In genomic region chr2:69829243-69830044, GRCh38 we compare ENCODE assay signal across 1 cellular context.
TF ChIP-seq lines count a peak whose summit lies in the region.

A gene with protein sequence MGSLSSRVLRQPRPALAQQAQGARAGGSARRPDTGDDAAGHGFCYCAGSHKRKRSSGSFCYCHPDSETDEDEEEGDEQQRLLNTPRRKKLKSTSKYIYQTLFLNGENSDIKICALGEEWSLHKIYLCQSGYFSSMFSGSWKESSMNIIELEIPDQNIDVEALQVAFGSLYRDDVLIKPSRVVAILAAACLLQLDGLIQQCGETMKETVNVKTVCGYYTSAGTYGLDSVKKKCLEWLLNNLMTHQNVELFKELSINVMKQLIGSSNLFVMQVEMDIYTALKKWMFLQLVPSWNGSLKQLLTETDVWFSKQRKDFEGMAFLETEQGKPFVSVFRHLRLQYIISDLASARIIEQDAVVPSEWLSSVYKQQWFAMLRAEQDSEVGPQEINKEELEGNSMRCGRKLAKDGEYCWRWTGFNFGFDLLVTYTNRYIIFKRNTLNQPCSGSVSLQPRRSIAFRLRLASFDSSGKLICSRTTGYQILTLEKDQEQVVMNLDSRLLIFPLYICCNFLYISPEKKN (plus strand): TSS chr2:69829660. CDS start chr2:69829893, 233 bp downstream.

TF ChIP-seq in K562, 482 proteins besides CTCF, POLR2A, EP300 and RAD21 (continued from another document and continues in another):
- no peak for TF ChIP-seq E2F8 (IDR thresholded peaks at IDR 0.05; ENCODE audit: low read depth, partially characterized antibody)
- TF ChIP-seq MBD1 (CRISPR knock-in tag; IDR thresholded peaks at IDR 0.05): no peak
- no peak for TF ChIP-seq SLC30A9 (CRISPR knock-in tag; IDR thresholded peaks at IDR 0.05)
- TF ChIP-seq HMG20B (CRISPR knock-in tag; IDR thresholded peaks at IDR 0.05): no peak
- TF ChIP-seq CHCHD3 (CRISPR knock-in tag; IDR thresholded peaks at IDR 0.05): no peak
- TF ChIP-seq SMARCC2 (IDR thresholded peaks at IDR 0.05; ENCODE audit: low read depth): no peak
- TF ChIP-seq RFX5 (IDR thresholded peaks at IDR 0.05; ENCODE audit: low read depth, low read length): no peak
- TF ChIP-seq ZNF511 (CRISPR knock-in tag; IDR thresholded peaks at IDR 0.05): 0 out of 2 replicates have a peak, but pooled peaks have one; percentile 79
- TF ChIP-seq KLF6 (CRISPR knock-in tag; IDR thresholded peaks at IDR 0.05; ENCODE audit: borderline replicate concordance): 0 out of 2 replicates have a peak, but pooled peaks have one; percentile 61
- TF ChIP-seq COPS2 (conservative IDR thresholded peaks at IDR 0.05): no peak
- peak; percentile 49 for TF ChIP-seq NKRF (IDR thresholded peaks at IDR 0.05; ENCODE audit: borderline replicate concordance)
- no peak for TF ChIP-seq ELK1 (CRISPR knock-in tag; IDR thresholded peaks at IDR 0.05)
- TF ChIP-seq, protein P1, sequence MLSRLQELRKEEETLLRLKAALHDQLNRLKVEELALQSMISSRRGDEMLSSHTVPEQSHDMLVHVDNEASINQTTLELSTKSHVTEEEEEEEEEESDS (CRISPR knock-in tag; IDR thresholded peaks at IDR 0.05): no peak
- no peak for TF ChIP-seq ESRRB (CRISPR knock-in tag; IDR thresholded peaks at IDR 0.05; ENCODE audit: borderline replicate concordance)
- peak; percentile 89 for TF ChIP-seq PHF8 (IDR thresholded peaks at IDR 0.05; ENCODE audit: borderline replicate concordance, low read length)
- no peak for TF ChIP-seq GABPB2 (CRISPR knock-in tag; conservative IDR thresholded peaks at IDR 0.05)
- no peak for TF ChIP-seq ZNF3 (CRISPR knock-in tag; IDR thresholded peaks at IDR 0.05)
- TF ChIP-seq U2AF2 (optimal IDR thresholded peaks at IDR 0.05; ENCODE audit: low read depth, low read length): no peak
- peak; percentile 49 for TF ChIP-seq SMAD1 (IDR thresholded peaks at IDR 0.05; ENCODE audit: low read depth, low read length, partially characterized antibody)
- no peak for TF ChIP-seq MIER1 (IDR thresholded peaks at IDR 0.05; ENCODE audit: low read depth)
- TF ChIP-seq, protein P2, sequence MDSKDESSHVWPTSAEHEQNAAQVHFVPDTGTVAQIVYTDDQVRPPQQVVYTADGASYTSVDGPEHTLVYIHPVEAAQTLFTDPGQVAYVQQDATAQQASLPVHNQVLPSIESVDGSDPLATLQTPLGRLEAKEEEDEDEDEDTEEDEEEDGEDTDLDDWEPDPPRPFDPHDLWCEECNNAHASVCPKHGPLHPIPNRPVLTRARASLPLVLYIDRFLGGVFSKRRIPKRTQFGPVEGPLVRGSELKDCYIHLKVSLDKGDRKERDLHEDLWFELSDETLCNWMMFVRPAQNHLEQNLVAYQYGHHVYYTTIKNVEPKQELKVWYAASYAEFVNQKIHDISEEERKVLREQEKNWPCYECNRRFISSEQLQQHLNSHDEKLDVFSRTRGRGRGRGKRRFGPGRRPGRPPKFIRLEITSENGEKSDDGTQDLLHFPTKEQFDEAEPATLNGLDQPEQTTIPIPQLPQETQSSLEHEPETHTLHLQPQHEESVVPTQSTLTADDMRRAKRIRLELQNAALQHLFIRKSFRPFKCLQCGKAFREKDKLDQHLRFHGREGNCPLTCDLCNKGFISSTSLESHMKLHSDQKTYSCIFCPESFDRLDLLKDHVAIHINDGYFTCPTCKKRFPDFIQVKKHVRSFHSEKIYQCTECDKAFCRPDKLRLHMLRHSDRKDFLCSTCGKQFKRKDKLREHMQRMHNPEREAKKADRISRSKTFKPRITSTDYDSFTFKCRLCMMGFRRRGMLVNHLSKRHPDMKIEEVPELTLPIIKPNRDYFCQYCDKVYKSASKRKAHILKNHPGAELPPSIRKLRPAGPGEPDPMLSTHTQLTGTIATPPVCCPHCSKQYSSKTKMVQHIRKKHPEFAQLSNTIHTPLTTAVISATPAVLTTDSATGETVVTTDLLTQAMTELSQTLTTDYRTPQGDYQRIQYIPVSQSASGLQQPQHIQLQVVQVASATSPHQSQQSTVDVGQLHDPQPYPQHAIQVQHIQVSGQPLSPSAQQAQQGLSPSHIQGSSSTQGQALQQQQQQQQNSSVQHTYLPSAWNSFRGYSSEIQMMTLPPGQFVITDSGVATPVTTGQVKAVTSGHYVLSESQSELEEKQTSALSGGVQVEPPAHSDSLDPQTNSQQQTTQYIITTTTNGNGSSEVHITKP (IDR thresholded peaks at IDR 0.05; ENCODE audit: partially characterized antibody): no peak
- no peak for TF ChIP-seq GTF2A2 (tag; IDR thresholded peaks at IDR 0.05)
- TF ChIP-seq, protein P3, sequence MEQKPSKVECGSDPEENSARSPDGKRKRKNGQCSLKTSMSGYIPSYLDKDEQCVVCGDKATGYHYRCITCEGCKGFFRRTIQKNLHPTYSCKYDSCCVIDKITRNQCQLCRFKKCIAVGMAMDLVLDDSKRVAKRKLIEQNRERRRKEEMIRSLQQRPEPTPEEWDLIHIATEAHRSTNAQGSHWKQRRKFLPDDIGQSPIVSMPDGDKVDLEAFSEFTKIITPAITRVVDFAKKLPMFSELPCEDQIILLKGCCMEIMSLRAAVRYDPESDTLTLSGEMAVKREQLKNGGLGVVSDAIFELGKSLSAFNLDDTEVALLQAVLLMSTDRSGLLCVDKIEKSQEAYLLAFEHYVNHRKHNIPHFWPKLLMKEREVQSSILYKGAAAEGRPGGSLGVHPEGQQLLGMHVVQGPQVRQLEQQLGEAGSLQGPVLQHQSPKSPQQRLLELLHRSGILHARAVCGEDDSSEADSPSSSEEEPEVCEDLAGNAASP (IDR thresholded peaks at IDR 0.05): no peak
- TF ChIP-seq ILK (tag; IDR thresholded peaks at IDR 0.05; ENCODE audit: borderline replicate concordance, low read depth): no peak
- no peak for TF ChIP-seq SMAD2 (IDR thresholded peaks at IDR 0.05; ENCODE audit: low read depth, low read length)
- TF ChIP-seq ZNF668 (CRISPR knock-in tag; IDR thresholded peaks at IDR 0.05): no peak
- no peak for TF ChIP-seq ZNF507 (tag; conservative IDR thresholded peaks at IDR 0.05)
- TF ChIP-seq SRSF3 (IDR thresholded peaks at IDR 0.05; ENCODE audit: insufficient read depth, low read length): no peak
- no peak for TF ChIP-seq TAF15 (IDR thresholded peaks at IDR 0.05; ENCODE audit: low read depth, low read length)
- no peak for TF ChIP-seq ZNF23 (CRISPR knock-in tag; IDR thresholded peaks at IDR 0.05)
- TF ChIP-seq ZNF184 (CRISPR knock-in tag; IDR thresholded peaks at IDR 0.05): no peak
- TF ChIP-seq, protein P4, sequence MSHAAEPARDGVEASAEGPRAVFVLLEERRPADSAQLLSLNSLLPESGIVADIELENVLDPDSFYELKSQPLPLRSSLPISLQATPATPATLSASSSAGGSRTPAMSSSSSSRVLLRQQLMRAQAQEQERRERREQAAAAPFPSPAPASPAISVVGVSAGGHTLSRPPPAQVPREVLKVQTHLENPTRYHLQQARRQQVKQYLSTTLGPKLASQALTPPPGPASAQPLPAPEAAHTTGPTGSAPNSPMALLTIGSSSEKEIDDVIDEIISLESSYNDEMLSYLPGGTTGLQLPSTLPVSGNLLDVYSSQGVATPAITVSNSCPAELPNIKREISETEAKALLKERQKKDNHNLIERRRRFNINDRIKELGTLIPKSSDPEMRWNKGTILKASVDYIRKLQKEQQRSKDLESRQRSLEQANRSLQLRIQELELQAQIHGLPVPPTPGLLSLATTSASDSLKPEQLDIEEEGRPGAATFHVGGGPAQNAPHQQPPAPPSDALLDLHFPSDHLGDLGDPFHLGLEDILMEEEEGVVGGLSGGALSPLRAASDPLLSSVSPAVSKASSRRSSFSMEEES (CRISPR knock-in tag; IDR thresholded peaks at IDR 0.05): no peak
- TF ChIP-seq ESRRA (IDR thresholded peaks at IDR 0.05; ENCODE audit: borderline replicate concordance, low read depth): peak; percentile 55; the same call in 1 of the 2 replicates
- TF ChIP-seq SUPT5H (IDR thresholded peaks at IDR 0.05): peak; percentile 91
- no peak for TF ChIP-seq RBM14 (IDR thresholded peaks at IDR 0.05; ENCODE audit: borderline replicate concordance, insufficient read depth, low read depth, low read length)
- TF ChIP-seq SETDB1 (IDR thresholded peaks at IDR 0.05; ENCODE audit: low read length): no peak
- TF ChIP-seq MXD1 (CRISPR knock-in tag; IDR thresholded peaks at IDR 0.05; ENCODE audit: borderline replicate concordance, poor library complexity, severe bottlenecking): peak; percentile 44
- TF ChIP-seq, protein P5, sequence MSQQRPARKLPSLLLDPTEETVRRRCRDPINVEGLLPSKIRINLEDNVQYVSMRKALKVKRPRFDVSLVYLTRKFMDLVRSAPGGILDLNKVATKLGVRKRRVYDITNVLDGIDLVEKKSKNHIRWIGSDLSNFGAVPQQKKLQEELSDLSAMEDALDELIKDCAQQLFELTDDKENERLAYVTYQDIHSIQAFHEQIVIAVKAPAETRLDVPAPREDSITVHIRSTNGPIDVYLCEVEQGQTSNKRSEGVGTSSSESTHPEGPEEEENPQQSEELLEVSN (IDR thresholded peaks at IDR 0.05; ENCODE audit: borderline replicate concordance in 1 of 2, extremely low read depth in 1 of 2, insufficient read depth in 1 of 2, insufficient read length in 1 of 2, low read depth in 1 of 2, low read length in 1 of 2, poor library complexity in 1 of 2, severe bottlenecking in 1 of 2): peak; percentile 92 to 97
- TF ChIP-seq ZBTB7A (IDR thresholded peaks at IDR 0.05; ENCODE audit: borderline replicate concordance, control insufficient read depth, low read depth, low read length): no peak; the same call in 1 of the 2 replicates
- no peak for TF ChIP-seq RBM39 (optimal IDR thresholded peaks at IDR 0.05; ENCODE audit: low read depth, low read length)
- TF ChIP-seq, protein P6, sequence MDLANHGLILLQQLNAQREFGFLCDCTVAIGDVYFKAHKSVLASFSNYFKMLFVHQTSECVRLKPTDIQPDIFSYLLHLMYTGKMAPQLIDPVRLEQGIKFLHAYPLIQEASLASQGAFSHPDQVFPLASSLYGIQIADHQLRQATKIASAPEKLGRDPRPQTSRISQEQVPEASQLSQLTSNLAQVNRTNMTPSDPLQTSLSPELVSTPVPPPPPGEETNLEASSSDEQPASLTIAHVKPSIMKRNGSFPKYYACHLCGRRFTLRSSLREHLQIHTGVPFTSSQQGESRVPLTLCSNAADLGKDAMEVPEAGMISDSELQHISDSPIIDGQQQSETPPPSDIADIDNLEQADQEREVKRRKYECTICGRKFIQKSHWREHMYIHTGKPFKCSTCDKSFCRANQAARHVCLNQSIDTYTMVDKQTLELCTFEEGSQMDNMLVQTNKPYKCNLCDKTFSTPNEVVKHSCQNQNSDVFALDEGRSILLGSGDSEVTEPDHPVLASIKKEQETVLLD (IDR thresholded peaks at IDR 0.05): peak; percentile 97
- no peak for TF ChIP-seq NR2C1 (IDR thresholded peaks at IDR 0.05)
- no peak for TF ChIP-seq NR2C1 (tag; IDR thresholded peaks at IDR 0.05)
